In the genomic region with DNA sequence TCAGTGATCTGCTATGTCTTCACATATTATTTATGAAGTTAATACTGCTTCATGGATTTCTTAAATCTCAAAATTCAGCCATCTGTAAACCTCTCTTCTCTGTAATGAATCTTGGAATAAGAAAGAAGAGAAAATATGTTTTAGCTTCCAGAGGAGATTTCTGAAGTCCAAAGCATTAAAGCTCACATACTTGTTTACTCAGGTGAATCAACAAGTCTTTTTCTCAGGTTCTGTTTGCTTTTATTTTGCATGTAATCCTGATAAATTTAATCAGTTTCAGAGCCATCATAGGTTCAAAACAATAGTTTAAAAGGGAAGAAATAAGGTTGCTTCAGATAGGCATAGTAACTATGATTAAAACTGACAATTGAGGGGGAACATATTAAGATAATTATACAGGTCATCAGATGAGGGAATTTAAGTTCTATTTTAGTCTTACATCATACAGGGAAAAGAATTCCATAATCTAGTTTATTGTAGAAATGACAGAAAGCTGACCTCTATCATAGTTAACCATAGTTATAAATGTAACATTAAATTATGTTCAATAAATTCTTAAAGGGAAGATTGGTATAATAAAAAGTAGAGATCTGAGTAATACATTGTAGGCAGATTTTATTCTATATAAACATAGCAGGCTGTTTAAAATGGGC, we compare ENCODE assay signal across 26 cellular contexts.
"Had no signal": no experiment of that assay in that cellular context is flagged by ENCODE, and none has a peak within 500 bp of the region (broad histone marks: within the 10 kb centered on the region; RNA-seq: fewer than 3 reads in every experiment).

No MANE protein-coding gene starts in this region.

- H3K36me3 Mint-ChIP-seq: activated CD4-positive, alpha-beta memory T cell treated with anti-CD3 and anti-CD28 coated beads for 36 hours; activated naive CD4-positive, alpha-beta T cell treated with anti-CD3 and anti-CD28 coated beads, Interleukin-2, amount 50 U/mL, for 72 hours; T-cell had no signal

- FAIRE-seq: TTC549 had no signal

- ATAC-seq: activated naive CD4-positive, alpha-beta T cell treated with anti-CD3 and anti-CD28 coated beads, Interleukin-2, amount 50 U/mL, for 72 hours; activated naive CD8-positive, alpha-beta T cell treated with anti-CD3 and anti-CD28 coated beads, Interleukin-2, amount 50 U/mL, for 24 hours; activated T-cell treated with anti-CD3 and anti-CD28 coated beads, Interleukin-2, amount 50 U/mL, for 4 hours; T-cell had no signal

- H3K27ac Mint-ChIP-seq: activated CD4-positive, alpha-beta memory T cell treated with anti-CD3 and anti-CD28 coated beads for 36 hours; activated CD4-positive, alpha-beta T cell treated with anti-CD3 and anti-CD28 coated beads, Interleukin-2, amount 10 ng/mL, durations not matched to agents 7 days and 5 days; activated naive CD4-positive, alpha-beta T cell treated with anti-CD3 and anti-CD28 coated beads, Interleukin-2, amount 50 U/mL, for 72 hours; activated naive CD8-positive, alpha-beta T cell treated with anti-CD3 and anti-CD28 coated beads, Interleukin-2, amount 50 U/mL, for 24 hours; T-cell had no signal

- H3K4me1 Mint-ChIP-seq: activated CD4-positive, alpha-beta T cell treated with anti-CD3 and anti-CD28 coated beads, Interleukin-2, amount 10 ng/mL, durations not matched to agents 7 days and 5 days; activated naive CD8-positive, alpha-beta T cell treated with anti-CD3 and anti-CD28 coated beads, Interleukin-2, amount 50 U/mL, for 24 hours; T-cell had no signal

- H3K4me3 Mint-ChIP-seq: activated CD4-positive, alpha-beta memory T cell treated with anti-CD3 and anti-CD28 coated beads for 36 hours; activated CD4-positive, alpha-beta T cell treated with anti-CD3 and anti-CD28 coated beads, Interleukin-2, amount 10 ng/mL, durations not matched to agents 7 days and 5 days; activated naive CD8-positive, alpha-beta T cell treated with anti-CD3 and anti-CD28 coated beads, Interleukin-2, amount 50 U/mL, for 24 hours; activated T-cell treated with anti-CD3 and anti-CD28 coated beads, Interleukin-2, amount 50 U/mL, for 4 hours; T-cell had no signal

- H3K9me3 ChIP-seq: ascending aorta, Peyer's patch had no signal

- H3K27me3 Mint-ChIP-seq: activated CD4-positive, alpha-beta memory T cell treated with anti-CD3 and anti-CD28 coated beads for 36 hours; activated CD4-positive, alpha-beta T cell treated with anti-CD3 and anti-CD28 coated beads, Interleukin-2, amount 10 ng/mL, durations not matched to agents 7 days and 5 days; activated naive CD8-positive, alpha-beta T cell treated with anti-CD3 and anti-CD28 coated beads, Interleukin-2, amount 50 U/mL, for 24 hours; T-cell had no signal

- H3K4me3 ChIP-seq: ascending aorta, cardiac muscle cell, Peyer's patch had no signal

- H3K9me3 Mint-ChIP-seq: activated CD4-positive, alpha-beta T cell treated with anti-CD3 and anti-CD28 coated beads, Interleukin-2, amount 10 ng/mL, durations not matched to agents 7 days and 5 days; activated naive CD4-positive, alpha-beta T cell treated with anti-CD3 and anti-CD28 coated beads, Interleukin-2, amount 50 U/mL, for 72 hours; activated naive CD8-positive, alpha-beta T cell treated with anti-CD3 and anti-CD28 coated beads, Interleukin-2, amount 50 U/mL, for 24 hours had no signal

- H3K27ac ChIP-seq: ascending aorta, brain microvascular endothelial cell, cardiac muscle cell, Peyer's patch had no signal

- H3K36me3 ChIP-seq: ascending aorta, brain microvascular endothelial cell, cardiac muscle cell, Peyer's patch had no signal

- H3K27me3 ChIP-seq: ascending aorta, brain microvascular endothelial cell, cardiac muscle cell, Peyer's patch had no signal

- H3K4me1 ChIP-seq: ascending aorta, Peyer's patch had no signal

- DNase-seq: activated CD4-positive, alpha-beta memory T cell treated with anti-CD3 and anti-CD28 coated beads for 36 hours; activated CD4-positive, alpha-beta T cell treated with anti-CD3 and anti-CD28 coated beads, Interleukin-2, amount 10 ng/mL, durations not matched to agents 7 days and 5 days; activated CD4-positive, CD25-positive, alpha-beta regulatory T cell; activated CD8-positive, alpha-beta memory T cell treated with anti-CD3 and anti-CD28 coated beads for 24 hours; activated effector memory CD4-positive, alpha-beta T cell treated with anti-CD3 and anti-CD28 coated beads, Interleukin-2, amount 50 U/mL, for 16 hours; activated naive CD4-positive, alpha-beta T cell treated with Interleukin-2 at 50 U/mL for 16 hours; activated naive CD8-positive, alpha-beta T cell treated with anti-CD3 and anti-CD28 coated beads, Interleukin-2, amount 50 U/mL, for 24 hours; activated T-cell treated with anti-CD3 and anti-CD28 coated beads, Interleukin-2, amount 50 U/mL, for 4 hours; amniotic stem cell; brain microvascular endothelial cell; Kasumi-1; KBM-7; NCI-H1694; NCI-H2029; NCI-H2107; NCI-H524; NCI-H82; Peyer's patch; SHP77 treated with DMSO at 0.1 percent for 48 hours; T-cell; T-helper 2 cell; T1000 had no signal
